ENCODE assay signal across 20 cellular contexts in the genomic region with DNA sequence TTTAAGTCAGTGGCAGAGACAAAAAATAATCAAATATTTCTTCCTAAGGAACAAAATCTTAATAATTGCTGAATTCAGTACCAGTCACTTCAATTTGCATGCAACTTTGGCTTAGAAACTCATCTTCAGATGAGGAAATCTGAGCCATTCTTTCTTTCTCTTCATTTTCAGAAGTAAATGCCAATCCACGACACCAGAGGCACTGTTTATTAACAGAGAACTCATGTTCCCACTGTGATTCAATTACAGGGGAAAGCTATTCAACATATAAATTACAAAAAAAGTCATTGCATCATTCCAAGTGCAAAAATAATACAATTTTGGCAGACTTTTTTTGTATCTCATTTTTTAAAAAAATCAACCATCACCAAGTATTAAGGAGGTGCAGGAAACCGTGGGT.
A peak's percentile ranks its signal among the peaks of the same experiment; 100 is the strongest.
DNase-seq lines count a peak whose midpoint lies in the region; ATAC-seq and TF ChIP-seq lines count a peak whose summit lies in the region.
"Had no signal": no experiment of that assay in that cellular context is flagged by ENCODE, and none has a peak within 500 bp of the region (broad histone marks: within the 10 kb centered on the region; RNA-seq: fewer than 3 reads in every experiment).

No MANE protein-coding gene starts in this region.

- peaks cover 27% of the 10 kb centered on the region for H3K27me3 Mint-ChIP-seq in endodermal cell (ENCODE audit: insufficient read depth)
- peaks cover 25% of the 10 kb centered on the region for H3K27me3 Mint-ChIP-seq in progenitor cell of endocrine pancreas

- no TSS peak for BruUV-seq in PC-3 (replicated peaks; lab: Mats Ljungman, UMichigan)
- no TSS peak for BruUV-seq in OCI-LY7 (replicated peaks; lab: Mats Ljungman, UMichigan)

- no peak for ATAC-seq in PC-3
- ATAC-seq in heart right ventricle = no peak
- ATAC-seq: HepG2, SK-N-SH treated with all-trans-retinoic acid at 6 μM for 48 hours had no signal

- H3K4me3 ChIP-seq in AG10803 (ENCODE audit: low read length) (no peak overlapping the region), PC-3 (ENCODE audit: low read length) (no peak overlapping the region), endodermal cell (ENCODE audit: low read length) (no peak overlapping the region), heart right ventricle (no peak overlapping the region), OCI-LY7 (ENCODE audit: low read depth, low read length, poor library complexity, severe bottlenecking) (no peak overlapping the region)
- H3K4me3 ChIP-seq: BLaER1 had no signal

- H3K79me2 ChIP-seq in PC-3 (ENCODE audit: low read length) (no peaks in the 10 kb centered on the region), OCI-LY7 (ENCODE audit: insufficient read depth, low read depth, low read length) (no peaks in the 10 kb centered on the region)

- POLR2A ChIA-PET in PC-3 (lab: Charles Lee; ENCODE audit: unreplicated experiment) (no interaction called here), OCI-LY7 (lab: Charles Lee) (no interaction called here)

- H3K27ac Mint-ChIP-seq in endodermal cell (no peak overlapping the region), progenitor cell of endocrine pancreas (no peak overlapping the region)
- H3K27ac Mint-ChIP-seq: CD4-positive, alpha-beta memory T cell had no signal

- intact Hi-C loops in PC-3 (cut with micrococcal nuclease) = no loop called here
- intact Hi-C loops in heart right ventricle (cut with DNase I) = no loop called here
- intact Hi-C loops in OCI-LY7 (cut with micrococcal nuclease; ENCODE audit: unreplicated experiment) = no loop called here

- CTCF ChIA-PET in PC-3 (lab: Charles Lee) = interaction anchor here (0.6 kb wide), 1 partner anchor 56 kb away, joined by 3 read pairs; no protein-coding TSS in a partner anchor
- CTCF ChIA-PET in OCI-LY7 (lab: Charles Lee; ENCODE audit: unreplicated experiment) = no interaction called here

- H3K9ac ChIP-seq in PC-3 (ENCODE audit: low read length) (no peak overlapping the region), endodermal cell (ENCODE audit: extremely low read depth, low read length, poor library complexity, severe bottlenecking) (no peak overlapping the region)
- H3K9ac ChIP-seq: BLaER1 had no signal

- no peak overlapping the region for H3K4me3 Mint-ChIP-seq in endodermal cell
- no peak overlapping the region for H3K4me3 Mint-ChIP-seq in progenitor cell of endocrine pancreas (ENCODE audit: low read depth)
- H3K4me3 Mint-ChIP-seq: CD4-positive, alpha-beta memory T cell had no signal

- H3K4me1 ChIP-seq in PC-3 (ENCODE audit: insufficient read depth, low read length) (no peaks in the 10 kb centered on the region), endodermal cell (ENCODE audit: control insufficient read depth, insufficient read depth, low read length) (no peaks in the 10 kb centered on the region), heart right ventricle (peaks cover 0 to 6% (median 0%) of the 10 kb centered on the region in 9 donors), OCI-LY7 (ENCODE audit: insufficient read depth, low read length, poor library complexity, severe bottlenecking) (no peaks in the 10 kb centered on the region)

- no peaks in the 10 kb centered on the region for H3K36me3 ChIP-seq in PC-3 (ENCODE audit: low read depth, low read length)
- no peaks in the 10 kb centered on the region for H3K36me3 ChIP-seq in endodermal cell (ENCODE audit: control insufficient read depth, insufficient read depth, low read length)
- H3K36me3 ChIP-seq in heart right ventricle = no peaks in the 10 kb centered on the region
- H3K36me3 ChIP-seq in OCI-LY7 (ENCODE audit: insufficient read depth, low read length) = no peaks in the 10 kb centered on the region
- H3K36me3 ChIP-seq: BLaER1 had no signal

- TF ChIP-seq CTCF in AG10803 (conservative IDR thresholded peaks at IDR 0.05; ENCODE audit: low read length) (0 out of 2 replicates have a peak, but pooled peaks have one; percentile 5), PC-3 (conservative IDR thresholded peaks at IDR 0.05; ENCODE audit: low read depth, low read length) (peak; percentile 24; the same call in 1 of the 2 replicates), endodermal cell (conservative IDR thresholded peaks at IDR 0.05) (peak; percentile 59), progenitor cell of endocrine pancreas (IDR thresholded peaks at IDR 0.05; ENCODE audit: unreplicated experiment) (peak; percentile 22), heart right ventricle (IDR thresholded peaks at IDR 0.05) (no peak), OCI-LY7 (conservative IDR thresholded peaks at IDR 0.05; ENCODE audit: low read length) (no peak)

- H2AFZ ChIP-seq in PC-3 (ENCODE audit: low read length) (no peak overlapping the region), OCI-LY7 (ENCODE audit: low read length) (no peak overlapping the region)

- H3K4me1 Mint-ChIP-seq in endodermal cell (peaks cover 3% of the 10 kb centered on the region), progenitor cell of endocrine pancreas (ENCODE audit: low read depth) (peaks cover 11% of the 10 kb centered on the region)
- H3K4me1 Mint-ChIP-seq: CD4-positive, alpha-beta memory T cell had no signal

- H3K36me3 Mint-ChIP-seq in endodermal cell (ENCODE audit: low read depth) (no peaks in the 10 kb centered on the region), progenitor cell of endocrine pancreas (ENCODE audit: insufficient read depth) (no peaks in the 10 kb centered on the region)
- H3K36me3 Mint-ChIP-seq: CD4-positive, alpha-beta memory T cell had no signal

- H3K9me2 ChIP-seq in PC-3 (replicated peaks; ENCODE audit: low read length) (no peaks in the 10 kb centered on the region), OCI-LY7 (ENCODE audit: insufficient read depth, low read length) (no peaks in the 10 kb centered on the region)

- H3K9me3 ChIP-seq in PC-3 (ENCODE audit: low read length) = no peaks in the 10 kb centered on the region
- no peaks in the 10 kb centered on the region for H3K9me3 ChIP-seq in endodermal cell (ENCODE audit: control insufficient read depth, low read length)
- no peaks in the 10 kb centered on the region for H3K9me3 ChIP-seq in heart right ventricle
- no peaks in the 10 kb centered on the region for H3K9me3 ChIP-seq in OCI-LY7 (ENCODE audit: low read length)

- H3K27me3 ChIP-seq in PC-3 (ENCODE audit: low read length) = peaks cover 54% of the 10 kb centered on the region
- peaks cover 22% of the 10 kb centered on the region for H3K27me3 ChIP-seq in endodermal cell (ENCODE audit: control insufficient read depth, insufficient read depth, low read length, poor library complexity, severe bottlenecking)
- H3K27me3 ChIP-seq in heart right ventricle = peaks cover 4 to 36% (median 26%) of the 10 kb centered on the region in 7 donors
- H3K27me3 ChIP-seq: BLaER1 had no signal

- H3K9me3 Mint-ChIP-seq in endodermal cell = no peaks in the 10 kb centered on the region
- no peaks in the 10 kb centered on the region for H3K9me3 Mint-ChIP-seq in progenitor cell of endocrine pancreas (ENCODE audit: low read depth)

- H3K4me2 ChIP-seq in PC-3 (ENCODE audit: low read length) (no peak overlapping the region), OCI-LY7 (ENCODE audit: low read length) (no peak overlapping the region)
- H3K4me2 ChIP-seq: BLaER1 had no signal

- H3F3A ChIP-seq in PC-3 (ENCODE audit: low read length, unreplicated experiment) = no peaks in the 10 kb centered on the region

- H3K27ac ChIP-seq in PC-3 (ENCODE audit: low read length) (no peak overlapping the region), endodermal cell (ENCODE audit: low read depth, low read length) (no peak overlapping the region), heart right ventricle (no peak overlapping the region), OCI-LY7 (ENCODE audit: low read depth, low read length, poor library complexity, severe bottlenecking) (no peak overlapping the region)
- H3K27ac ChIP-seq: BLaER1 had no signal

- no peak for DNase-seq in AG10803 (ENCODE audit: low read depth)
- no peak for DNase-seq in PC-3
- no peak for DNase-seq in endodermal cell
- no peak for DNase-seq in progenitor cell of endocrine pancreas (ENCODE audit: low spot score, unreplicated experiment)
- no peak for DNase-seq in heart right ventricle
- no peak for DNase-seq in OCI-LY7 (ENCODE audit: low spot score)
- no peak for DNase-seq in COR-L47 (lab: John Stamatoyannopoulos, UW)
- DNase-seq: Calu3; CD4-positive, alpha-beta memory T cell; DMS79; KG1; NCI-H1436; NCI-H2029; NCI-H2171 treated with DMSO at 0.1 percent for 48 hours; NCI-H446; NCI-H69; SHP77 treated with DMSO at 0.1 percent for 48 hours had no signal

- 0 to 45% methylated on average over 1 to 2 of the region's 2 CpGs for WGBS in endodermal cell (ENCODE audit: insufficient coverage in 1 of 2, insufficient read length in 1 of 2), 2 experiments
- WGBS in heart right ventricle, 2 donors = 27 to 43% methylated on average over 2 of the region's 2 CpGs

- H4K20me1 ChIP-seq in PC-3 (ENCODE audit: low read length) (no peaks in the 10 kb centered on the region), OCI-LY7 (ENCODE audit: insufficient read depth, low read length) (no peaks in the 10 kb centered on the region)
- H4K20me1 ChIP-seq: BLaER1 had no signal

Comparison
In these comparisons a context has a peak if more than half of its experiments do, and no peak if none do; other contexts are left out.
1. CTCF ChIP-seq: peak in AG10803 (single experiment), PC-3 (single experiment), endodermal cell (single experiment) and progenitor cell of endocrine pancreas (single experiment); none in heart right ventricle (0 of 9) and OCI-LY7 (single experiment).